13 cellular contexts compared by ENCODE assay signal in genomic region chr5:137201876-137202275, GRCh38.
A peak's percentile ranks its signal among the peaks of the same experiment; 100 is the strongest.
DNase-seq lines count a peak whose midpoint lies in the region; ATAC-seq and TF ChIP-seq lines count a peak whose summit lies in the region.
"Had no signal": no experiment of that assay in that cellular context is flagged by ENCODE, and none has a peak within 500 bp of the region (broad histone marks: within the 10 kb centered on the region; RNA-seq: fewer than 3 reads in every experiment).

No MANE protein-coding gene starts in this region.

- no peak overlapping the region for H3K27ac Mint-ChIP-seq in CD4-positive, alpha-beta T cell
- H3K27ac Mint-ChIP-seq: activated naive CD8-positive, alpha-beta T cell had no signal

- H3K36me3 Mint-ChIP-seq in CD4-positive, alpha-beta T cell (ENCODE audit: low read depth), result no peaks in the 10 kb centered on the region
- H3K36me3 Mint-ChIP-seq: activated naive CD8-positive, alpha-beta T cell had no signal

- H3K36me3 ChIP-seq in RWPE2 (ENCODE audit: low read depth), result no peaks in the 10 kb centered on the region
- no peaks in the 10 kb centered on the region for H3K36me3 ChIP-seq in sigmoid colon

- CTCF ChIA-PET in CD4-positive, alpha-beta T cell (lab: Charles Lee), result interaction anchor here (0.7 kb wide), 1 partner anchor 205 kb away, joined by 3 read pairs; no protein-coding TSS in a partner anchor

- no peak for TF ChIP-seq EP300 in sigmoid colon (IDR thresholded peaks at IDR 0.05)

- peaks cover 10% of the 10 kb centered on the region for H3K4me1 ChIP-seq in RWPE2 (ENCODE audit: insufficient read depth, poor library complexity, severe bottlenecking)
- peaks cover 0 to 14% (median 3%) of the 10 kb centered on the region in 4 donors for H3K4me1 ChIP-seq in sigmoid colon

- intact Hi-C loops in sigmoid colon (cut with DNase I), result no loop called here
- intact Hi-C loops in CD4-positive, alpha-beta T cell (cut with DNase I, micrococcal nuclease), result no loop called here

- DNase-seq in ELR (ENCODE audit: low read depth) (peak; percentile 40), RWPE2 (ENCODE audit: low spot score) (no peak), fibroblast of mammary gland (ENCODE audit: low read depth) (peak; percentile 99), sigmoid colon (peak; percentile 67), pons (ENCODE audit: low spot score) (no peak), germinal center (ENCODE audit: low spot score) (no peak), DMS153 (lab: John Stamatoyannopoulos, UW) (no peak)
- DNase-seq in CD4-positive, alpha-beta T cell, result no peak
- DNase-seq: effector memory CD4-positive, alpha-beta T cell; NCI-H774; stimulated activated CD4-positive, alpha-beta T cell treated with anti-CD3 and anti-CD28 coated beads, Interleukin-12 subunit alpha, Interleukin-12 subunit beta, amount 100 ng/mL, for 4 hours had no signal

- H3K27ac ChIP-seq in RWPE2 (ENCODE audit: poor library complexity, severe bottlenecking) (no peak overlapping the region), sigmoid colon (no peak overlapping the region)
- H3K27ac ChIP-seq in CD4-positive, alpha-beta T cell (ENCODE audit: low read depth, low read length), result no peak overlapping the region
- H3K27ac ChIP-seq: HL-60 had no signal

- ATAC-seq in RWPE2 (ENCODE audit: low read depth), result peak; percentile 26; the same call in 1 of the 3 replicates
- ATAC-seq in CD4-positive, alpha-beta T cell (ENCODE audit: poor library complexity), result no peak

- peaks cover 12% of the 10 kb centered on the region for H3K27me3 Mint-ChIP-seq in CD4-positive, alpha-beta T cell

- TF ChIP-seq POLR2A in sigmoid colon (IDR thresholded peaks at IDR 0.05), result no peak

- TF ChIP-seq CTCF in RWPE2 (IDR thresholded peaks at IDR 0.05; ENCODE audit: poor library complexity, severe bottlenecking) (peak; percentile 18), fibroblast of mammary gland (conservative IDR thresholded peaks at IDR 0.05; ENCODE audit: control insufficient read depth, insufficient read depth, low read depth, low read length) (peak; percentile 92), sigmoid colon (IDR thresholded peaks at IDR 0.05) (no peak)
- no peak for TF ChIP-seq CTCF in CD4-positive, alpha-beta T cell (IDR thresholded peaks at IDR 0.05)

- POLR2A ChIA-PET in CD4-positive, alpha-beta T cell (lab: Charles Lee), result no interaction called here

- H3K9me3 ChIP-seq in RWPE2 (ENCODE audit: severe bottlenecking) (no peaks in the 10 kb centered on the region), sigmoid colon (no peaks in the 10 kb centered on the region)
- H3K9me3 ChIP-seq in CD4-positive, alpha-beta T cell (ENCODE audit: control insufficient read depth, low read length), result no peaks in the 10 kb centered on the region

- H3K4me3 ChIP-seq in RWPE2 (ENCODE audit: severe bottlenecking) (no peak overlapping the region), fibroblast of mammary gland (ENCODE audit: control insufficient read depth, low read depth, low read length) (no peak overlapping the region), sigmoid colon (no peak overlapping the region)

- H3K4me3 Mint-ChIP-seq in CD4-positive, alpha-beta T cell, result no peak overlapping the region
- H3K4me3 Mint-ChIP-seq: activated naive CD8-positive, alpha-beta T cell had no signal

- H3K27me3 ChIP-seq in RWPE2 (ENCODE audit: insufficient read depth, poor library complexity, severe bottlenecking) (no peaks in the 10 kb centered on the region), sigmoid colon (no peaks in the 10 kb centered on the region)
- no peaks in the 10 kb centered on the region for H3K27me3 ChIP-seq in CD4-positive, alpha-beta T cell (ENCODE audit: control insufficient read depth, insufficient read depth, low read length)

- no peaks in the 10 kb centered on the region for H3K9me3 Mint-ChIP-seq in CD4-positive, alpha-beta T cell

- no peaks in the 10 kb centered on the region for H3K4me1 Mint-ChIP-seq in CD4-positive, alpha-beta T cell (ENCODE audit: low read depth)

- WGBS in sigmoid colon, 2 donors, result 57 to 79% methylated on average over 3 of the region's 3 CpGs

Comparison
In these comparisons a context has a peak if more than half of its experiments do, and no peak if none do; other contexts are left out.
1. DNase-seq: peak in ELR (single experiment), fibroblast of mammary gland (single experiment) and sigmoid colon (single experiment); none in RWPE2 (single experiment), pons (single experiment), germinal center (single experiment), DMS153 (single experiment) and CD4-positive, alpha-beta T cell (0 of 10).
2. CTCF ChIP-seq: peak in RWPE2 (single experiment) and fibroblast of mammary gland (single experiment); none in sigmoid colon (0 of 4) and CD4-positive, alpha-beta T cell (single experiment).